ENCODE assay signal across 10 cellular contexts in genomic region chr9:84146893-84147705, GRCh38.
DNase-seq lines count a peak whose midpoint lies in the region; TF ChIP-seq lines count a peak whose summit lies in the region.
"Had no signal": no experiment of that assay in that cellular context is flagged by ENCODE, and none has a peak within 500 bp of the region (broad histone marks: within the 10 kb centered on the region; RNA-seq: fewer than 3 reads in every experiment).

No MANE protein-coding gene starts in this region.

- no peaks in the 10 kb centered on the region for H3K79me2 ChIP-seq in fibroblast of lung (ENCODE audit: control insufficient read depth, insufficient read depth, low read length)

- H3K4me2 ChIP-seq in fibroblast of lung (ENCODE audit: extremely low read depth, insufficient read depth, low read length), result no peak overlapping the region

- H2AFZ ChIP-seq in fibroblast of lung (ENCODE audit: low read length) (peak overlapping the region; percentile 38), neuron (ENCODE audit: low read depth, low read length) (peak overlapping the region; percentile 50)

- DNase-seq in DMS153 (lab: John Stamatoyannopoulos, UW), result peak; percentile 94
- peak; percentile 43 for DNase-seq in MV-4-11 (lab: John Stamatoyannopoulos, UW)
- no peak for DNase-seq in fibroblast of lung (ENCODE audit: low read depth in 2 of 2)
- DNase-seq in prostate gland (ENCODE audit: low spot score), result no peak
- DNase-seq in NK-92 (lab: John Stamatoyannopoulos, UW; ENCODE audit: unreplicated experiment), result no peak
- DNase-seq in NCI-H2171 treated with DMSO at 0.1 percent for 48 hours (lab: John Stamatoyannopoulos, UW), result no peak
- DNase-seq in HEK293T (ENCODE audit: extremely low spot score), result no peak
- DNase-seq: activated CD8-positive, alpha-beta T cell treated with anti-CD3 and anti-CD28 coated beads, Interleukin-2, amount 10 ng/mL, durations not matched to agents 7 days and 5 days; stimulated activated CD4-positive, alpha-beta T cell treated with anti-CD3 and anti-CD28 coated beads, Interleukin-12 subunit alpha, Interleukin-12 subunit beta, amount 100 ng/mL, for 4 hours had no signal

- TF ChIP-seq CTCF in fibroblast of lung (conservative IDR thresholded peaks at IDR 0.05 in 1 of 2, IDR thresholded peaks at IDR 0.05 in 1 of 2; ENCODE audit: low read depth in 1 of 2, low read length in 2 of 2) (no peak), prostate gland (IDR thresholded peaks at IDR 0.05) (no peak)

- CTCF ChIA-PET in HEK293T (lab: Yijun Ruan, JAX), result no interaction called here

- H3K9me3 ChIP-seq in fibroblast of lung (ENCODE audit: control insufficient read depth, insufficient read depth, low read depth, low read length) (no peaks in the 10 kb centered on the region), neuron (ENCODE audit: low read length) (no peaks in the 10 kb centered on the region), prostate gland (no peaks in the 10 kb centered on the region)

- no peak overlapping the region for H3K27ac ChIP-seq in fibroblast of lung (ENCODE audit: insufficient read depth, low read length)
- H3K27ac ChIP-seq in prostate gland, result no peak overlapping the region

- POLR2A ChIA-PET in HEK293T (lab: Yijun Ruan, JAX), result interaction anchor here (1.0 kb wide), 1 partner anchor 167 kb away, joined by 3 read pairs; the partner anchor contains the start of genes HNRNPK and RMI1

- H3K36me3 ChIP-seq in fibroblast of lung (ENCODE audit: control insufficient read depth, insufficient read depth, low read length) (no peaks in the 10 kb centered on the region), neuron (ENCODE audit: insufficient read depth, low read length) (no peaks in the 10 kb centered on the region), prostate gland (no peaks in the 10 kb centered on the region)

- H3K4me3 ChIP-seq in fibroblast of lung (replicated peaks in 1 of 4; ENCODE audit: control extremely low read depth in 1 of 4, insufficient read depth in 1 of 4, low read depth in 3 of 4, low read length in 4 of 4) (no peak overlapping the region), neuron (ENCODE audit: low read length) (no peak overlapping the region), prostate gland (no peak overlapping the region)

- no peaks in the 10 kb centered on the region for H4K20me1 ChIP-seq in fibroblast of lung (ENCODE audit: control insufficient read depth, extremely low read depth, insufficient read depth, low read length)

- intact Hi-C loops in prostate gland (cut with DNase I), result no loop called here

- 41% methylated on average over 6 of the region's 6 CpGs for WGBS in prostate gland

- no peak overlapping the region for H3K9ac ChIP-seq in fibroblast of lung (ENCODE audit: insufficient read depth, low read length)

- H3K4me1 ChIP-seq in fibroblast of lung (ENCODE audit: control insufficient read depth, extremely low read depth, insufficient read depth, low read length) (peaks cover 3% of the 10 kb centered on the region), neuron (ENCODE audit: insufficient read depth, low read length) (peaks cover 14% of the 10 kb centered on the region), prostate gland (replicated peaks) (no peaks in the 10 kb centered on the region)

- no peaks in the 10 kb centered on the region for H3K27me3 ChIP-seq in fibroblast of lung (ENCODE audit: control insufficient read depth, insufficient read depth, low read length)
- no peaks in the 10 kb centered on the region for H3K27me3 ChIP-seq in neuron (ENCODE audit: insufficient read depth, low read length)
- H3K27me3 ChIP-seq in prostate gland (replicated peaks; ENCODE audit: insufficient read depth), result no peaks in the 10 kb centered on the region

- TF ChIP-seq POLR2A in prostate gland (IDR thresholded peaks at IDR 0.05), result no peak

TF ChIP-seq in HEK293T, 16 proteins besides CTCF, POLR2A, EP300 and RAD21:
- TF ChIP-seq L3MBTL2 (conservative IDR thresholded peaks at IDR 0.05), result no peak
- TF ChIP-seq CTBP1 (IDR thresholded peaks at IDR 0.05; ENCODE audit: borderline replicate concordance), result no peak
- no peak for TF ChIP-seq FOXM1 (IDR thresholded peaks at IDR 0.05; ENCODE audit: borderline replicate concordance)
- TF ChIP-seq SP1 (IDR thresholded peaks at IDR 0.05), result no peak
- no peak for TF ChIP-seq BHLHE40 (IDR thresholded peaks at IDR 0.05; ENCODE audit: borderline replicate concordance)
- no peak for TF ChIP-seq NFRKB (IDR thresholded peaks at IDR 0.05)

Comparison
In these comparisons a context has a peak if more than half of its experiments do, and no peak if none do; other contexts are left out.
1. DNase-seq: peak in DMS153 (single experiment) and MV-4-11 (single experiment); none in fibroblast of lung (0 of 2), prostate gland (single experiment), NK-92 (single experiment), NCI-H2171 treated with DMSO at 0.1 percent for 48 hours (single experiment) and HEK293T (single experiment).